Comparison of ENCODE assay signal across 29 cellular contexts in the genomic region with DNA sequence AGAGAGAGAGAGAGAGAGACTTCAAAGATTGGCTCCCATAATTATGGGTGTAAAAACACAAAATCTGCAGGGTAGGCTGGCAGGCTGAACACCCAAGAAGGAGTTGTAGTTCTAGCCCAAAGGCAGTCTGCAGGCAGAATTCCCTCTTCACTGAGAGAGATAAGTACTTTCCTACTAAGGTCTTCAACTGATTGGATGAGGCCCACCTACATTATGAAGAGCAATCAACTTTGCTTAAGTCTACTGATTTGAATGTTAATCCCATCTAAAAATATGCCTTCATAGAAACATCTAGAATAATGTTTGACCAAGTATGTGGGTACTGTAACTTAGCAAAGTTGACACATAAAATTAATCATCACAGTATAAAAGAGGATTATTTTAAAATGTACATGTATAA.
"Had no signal": no experiment of that assay in that cellular context is flagged by ENCODE, and none has a peak within 500 bp of the region (broad histone marks: within the 10 kb centered on the region; RNA-seq: fewer than 3 reads in every experiment).

No MANE protein-coding gene starts in this region.

- DNase-seq: stimulated activated CD4-positive, alpha-beta T cell treated with anti-CD3 and anti-CD28 coated beads, Interleukin-2, amount 100 ng/mL, for 48 hours; stimulated activated CD4-positive, alpha-beta T cell treated with anti-CD3 and anti-CD28 coated beads, Interleukin-4, amount 100 ng/mL, for 1 hour; stimulated activated CD4-positive, alpha-beta T cell treated with anti-CD3 and anti-CD28 coated beads, Interleukin-4, amount 100 ng/mL, for 24 hours; stimulated activated CD4-positive, alpha-beta T cell treated with anti-CD3 and anti-CD28 coated beads, Interleukin-4, amount 100 ng/mL, for 4 hours; stimulated activated CD8-positive, alpha-beta memory T cell treated with anti-CD3 and anti-CD28 coated beads, Interleukin-4, amount 100 ng/mL, for 48 hours; stimulated activated naive B cell treated with anti-CD40 and anti-IgM and Interleukin-4, amounts not matched to agents 10 μg/mL and 1 μg/mL and 100 μg/mL, for 72 hours; stimulated activated naive CD4-positive, alpha-beta T cell; stimulated activated naive CD4-positive, alpha-beta T cell treated with Interleukin-2 at 50 U/mL for 16 hours; stimulated activated naive CD8-positive, alpha-beta T cell treated with anti-CD3 and anti-CD28 coated beads, Interleukin-15, amount 100 ng/mL, for 72 hours; stimulated activated naive CD8-positive, alpha-beta T cell treated with anti-CD3 and anti-CD28 coated beads, Interleukin-15, Interleukin-2, amounts not matched to agents 100 U/mL and 50 U/mL, for 24 hours; stomach; substantia nigra; testis; thyroid gland; tibial artery; transverse colon; trophoblast cell; upper lobe of left lung; upper lobe of right lung; uterus had no signal

- H3K36me3 ChIP-seq: stomach, suprapubic skin, thoracic aorta, thyroid gland, tibial artery, tibial nerve, transverse colon, upper lobe of left lung, upper lobe of right lung, uterus, vagina had no signal

- H3K4me1 Mint-ChIP-seq: stimulated activated effector memory CD8-positive, alpha-beta T cell treated with anti-CD3 and anti-CD28 coated beads, Interleukin-12 subunit alpha, Interleukin-12 subunit beta, amount 100 ng/mL, for 72 hours; stimulated activated memory B cell treated with anti-CD40 and anti-IgM and Interleukin-4, amounts not matched to agents 10 μg/mL and 1 μg/mL and 100 μg/mL, for 72 hours; stimulated activated naive B cell treated with anti-CD40 and anti-IgM and Interleukin-4, amounts not matched to agents 10 μg/mL and 1 μg/mL and 100 μg/mL, for 72 hours; stimulated activated naive CD8-positive, alpha-beta T cell treated with anti-CD3 and anti-CD28 coated beads, Interleukin-15, amount 100 ng/mL, for 72 hours had no signal

- H3K4me1 ChIP-seq: stomach, suprapubic skin, testis, thyroid gland, tibial artery, tibial nerve, transverse colon, upper lobe of left lung, upper lobe of right lung, uterus, vagina had no signal

- ATAC-seq: stimulated activated effector memory CD8-positive, alpha-beta T cell treated with anti-CD3 and anti-CD28 coated beads, Interleukin-12 subunit alpha, Interleukin-12 subunit beta, amount 100 ng/mL, for 72 hours; stimulated activated memory B cell treated with anti-CD40 and anti-IgM and Interleukin-4, amounts not matched to agents 10 μg/mL and 1 μg/mL and 100 μg/mL, for 72 hours; stimulated activated naive B cell treated with anti-CD40 and anti-IgM and Interleukin-4, amounts not matched to agents 10 μg/mL and 1 μg/mL and 100 μg/mL, for 72 hours; stimulated activated naive CD8-positive, alpha-beta T cell treated with anti-CD3 and anti-CD28 coated beads, Interleukin-15, amount 100 ng/mL, for 72 hours; stimulated activated naive CD8-positive, alpha-beta T cell treated with anti-CD3 and anti-CD28 coated beads, Interleukin-15, Interleukin-2, amounts not matched to agents 100 U/mL and 50 U/mL, for 24 hours; upper lobe of right lung had no signal

- H3K27ac ChIP-seq: stomach, suprapubic skin, testis, thoracic aorta, thyroid gland, tibial artery, tibial nerve, transverse colon, upper lobe of left lung, upper lobe of right lung, uterus, vagina had no signal

- H3K4me3 Mint-ChIP-seq: stimulated activated effector memory CD8-positive, alpha-beta T cell treated with anti-CD3 and anti-CD28 coated beads, Interleukin-12 subunit alpha, Interleukin-12 subunit beta, amount 100 ng/mL, for 72 hours; stimulated activated memory B cell treated with anti-CD40 and anti-IgM and Interleukin-4, amounts not matched to agents 10 μg/mL and 1 μg/mL and 100 μg/mL, for 72 hours; stimulated activated naive B cell treated with anti-CD40 and anti-IgM and Interleukin-4, amounts not matched to agents 10 μg/mL and 1 μg/mL and 100 μg/mL, for 72 hours; stimulated activated naive CD8-positive, alpha-beta T cell treated with anti-CD3 and anti-CD28 coated beads, Interleukin-15, amount 100 ng/mL, for 72 hours; stimulated activated naive CD8-positive, alpha-beta T cell treated with anti-CD3 and anti-CD28 coated beads, Interleukin-15, Interleukin-2, amounts not matched to agents 100 ng/mL and 50 ng/mL, for 24 hours; type B pancreatic cell had no signal

- H3K9me3 ChIP-seq: suprapubic skin, testis, thoracic aorta, thyroid gland, tibial nerve, upper lobe of right lung, uterus, vagina had no signal

- H3K27ac Mint-ChIP-seq: stimulated activated effector memory CD8-positive, alpha-beta T cell treated with anti-CD3 and anti-CD28 coated beads, Interleukin-12 subunit alpha, Interleukin-12 subunit beta, amount 100 ng/mL, for 72 hours; stimulated activated memory B cell treated with anti-CD40 and anti-IgM and Interleukin-4, amounts not matched to agents 10 μg/mL and 1 μg/mL and 100 μg/mL, for 72 hours; stimulated activated naive B cell treated with anti-CD40 and anti-IgM and Interleukin-4, amounts not matched to agents 10 μg/mL and 1 μg/mL and 100 μg/mL, for 72 hours; stimulated activated naive CD8-positive, alpha-beta T cell treated with anti-CD3 and anti-CD28 coated beads, Interleukin-15, amount 100 ng/mL, for 72 hours; stimulated activated naive CD8-positive, alpha-beta T cell treated with anti-CD3 and anti-CD28 coated beads, Interleukin-15, Interleukin-2, amounts not matched to agents 100 ng/mL and 50 ng/mL, for 24 hours; type B pancreatic cell had no signal

- FAIRE-seq: urothelium cell line had no signal

- H3K36me3 Mint-ChIP-seq: stimulated activated effector memory CD8-positive, alpha-beta T cell treated with anti-CD3 and anti-CD28 coated beads, Interleukin-12 subunit alpha, Interleukin-12 subunit beta, amount 100 ng/mL, for 72 hours; stimulated activated memory B cell treated with anti-CD40 and anti-IgM and Interleukin-4, amounts not matched to agents 10 μg/mL and 1 μg/mL and 100 μg/mL, for 72 hours; stimulated activated naive B cell treated with anti-CD40 and anti-IgM and Interleukin-4, amounts not matched to agents 10 μg/mL and 1 μg/mL and 100 μg/mL, for 72 hours; type B pancreatic cell had no signal

- H3K27me3 Mint-ChIP-seq: stimulated activated memory B cell treated with anti-CD40 and anti-IgM and Interleukin-4, amounts not matched to agents 10 μg/mL and 1 μg/mL and 100 μg/mL, for 72 hours; stimulated activated naive B cell treated with anti-CD40 and anti-IgM and Interleukin-4, amounts not matched to agents 10 μg/mL and 1 μg/mL and 100 μg/mL, for 72 hours; stimulated activated naive CD8-positive, alpha-beta T cell treated with anti-CD3 and anti-CD28 coated beads, Interleukin-15, amount 100 ng/mL, for 72 hours; stimulated activated naive CD8-positive, alpha-beta T cell treated with anti-CD3 and anti-CD28 coated beads, Interleukin-15, Interleukin-2, amounts not matched to agents 100 ng/mL and 50 ng/mL, for 24 hours; type B pancreatic cell had no signal

- H3K27me3 ChIP-seq: stomach, suprapubic skin, testis, thyroid gland, tibial artery, tibial nerve, transverse colon, upper lobe of left lung, upper lobe of right lung, uterus, vagina had no signal

- H3K4me3 ChIP-seq: stomach, suprapubic skin, testis, thoracic aorta, thyroid gland, tibial artery, tibial nerve, transverse colon, upper lobe of left lung, upper lobe of right lung, uterus, vagina had no signal
